Comparison of ENCODE assay signal across 20 cellular contexts in genomic region chr5:153893809-153894208, GRCh38.
DNase-seq lines count a peak whose midpoint lies in the region; ATAC-seq and TF ChIP-seq lines count a peak whose summit lies in the region.
"Had no signal": no experiment of that assay in that cellular context is flagged by ENCODE, and none has a peak within 500 bp of the region (broad histone marks: within the 10 kb centered on the region; RNA-seq: fewer than 3 reads in every experiment).

No MANE protein-coding gene starts in this region.

- no peak overlapping the region for H2BK5ac ChIP-seq in IMR-90 (ENCODE audit: low read depth, low read length, poor library complexity, severe bottlenecking)

- no peak overlapping the region; a peak in 1 of 4 replicates for H4K8ac ChIP-seq in IMR-90 (ENCODE audit: low read depth in 2 of 2, low read length in 2 of 2)

- peak overlapping the region; percentile 32; the same call in 1 of the 2 replicates for H2BK120ac ChIP-seq in IMR-90 (ENCODE audit: low read depth, low read length)

- 67% methylated on average over 1 of the region's 5 CpGs; no CpG with 5 or more reads in 1 of the 2 experiments for WGBS in IMR-90 (ENCODE audit: extremely low coverage in 2 of 2, insufficient read length in 1 of 2), 2 experiments
- WGBS in esophagus muscularis mucosa, result 92% methylated on average over 5 of the region's 5 CpGs

- no peak overlapping the region for H2AK9ac ChIP-seq in IMR-90 (replicated peaks; ENCODE audit: low read depth, low read length, poor library complexity)

- no peak overlapping the region for H2AFZ ChIP-seq in IMR-90 (replicated peaks; ENCODE audit: low read length, poor library complexity)

- BruUV-seq in IMR-90 (replicated peaks; lab: Mats Ljungman, UMichigan), result no TSS peak

- TF ChIP-seq CTCF in IMR-90 (conservative IDR thresholded peaks at IDR 0.05; ENCODE audit: low read depth, low read length), result no peak
- no peak for TF ChIP-seq CTCF in WERI-Rb-1 (IDR thresholded peaks at IDR 0.05; ENCODE audit: low read depth, low read length)
- no peak for TF ChIP-seq CTCF in esophagus muscularis mucosa (IDR thresholded peaks at IDR 0.05)

- H3K4me1 ChIP-seq in IMR-90 (ENCODE audit: control insufficient read depth, insufficient read depth, low read length), result 0 out of 2 replicates have a peak, but pooled peaks cover 2% of the 10 kb centered on the region
- H3K4me1 ChIP-seq in esophagus muscularis mucosa, result peaks cover 0 to 4% (median 0%) of the 10 kb centered on the region in 4 donors
- H3K4me1 ChIP-seq: SJSA1 had no signal

- H4K5ac ChIP-seq in IMR-90 (ENCODE audit: low read depth, low read length), result no peak overlapping the region

- no peak for TF ChIP-seq EP300 in esophagus muscularis mucosa (IDR thresholded peaks at IDR 0.05)

- no peak overlapping the region for H3K23ac ChIP-seq in IMR-90 (ENCODE audit: low read depth, low read length)

- H3K4ac ChIP-seq in IMR-90 (ENCODE audit: low read depth, low read length), result no peak overlapping the region

- H2BK15ac ChIP-seq in IMR-90 (ENCODE audit: low read depth, low read length), result no peak overlapping the region; the same call in 2 of the 3 replicates

- no peak overlapping the region for H2AK5ac ChIP-seq in IMR-90 (ENCODE audit: low read depth, low read length)

- no peaks in the 10 kb centered on the region; the same call in 1 of the 2 replicates for H3K9me1 ChIP-seq in IMR-90 (ENCODE audit: insufficient read depth, low read length)

- POLR2A ChIA-PET in IMR-90 (lab: Charles Lee; ENCODE audit: unreplicated experiment), result no interaction called here
- POLR2A ChIA-PET in HEK293T (lab: Yijun Ruan, JAX), result no interaction called here

- H4K91ac ChIP-seq in IMR-90 (ENCODE audit: insufficient read depth, low read depth, low read length), result no peak overlapping the region

- CTCF ChIA-PET in IMR-90 (lab: Yijun Ruan, JAX) (no interaction called here), HEK293T (lab: Yijun Ruan, JAX) (no interaction called here)

- DNase-seq in IMR-90 (no peak), WERI-Rb-1 (peak; percentile 33), esophagus muscularis mucosa (ENCODE audit: extremely low spot score) (peak; percentile 75), HEK293T (ENCODE audit: extremely low spot score) (no peak), SHP77 treated with DMSO at 0.1 percent for 48 hours (lab: John Stamatoyannopoulos, UW) (no peak)
- no peak for DNase-seq in activated effector memory CD4-positive, alpha-beta T cell treated with anti-CD3 and anti-CD28 coated beads, Interleukin-2, amount 50 U/mL, for 16 hours
- DNase-seq: CD4-positive, CD25-positive, alpha-beta regulatory T cell; DMS53; MM.1S; NCI-H2029; NCI-H446; NCI-H524 treated with DMSO at 0.1 percent for 48 hours; NCI-H774; PC-3 had no signal

- no peak for ATAC-seq in IMR-90 (ENCODE audit: low read depth)
- no peak for ATAC-seq in HG02678 (IDR thresholded peaks at IDR 0.05; ENCODE audit: unreplicated experiment)
- ATAC-seq: GM12878, HCT116, PC-3 had no signal

- H3K36me3 ChIP-seq in IMR-90 (ENCODE audit: control insufficient read depth, insufficient read depth, low read length) (no peaks in the 10 kb centered on the region), WERI-Rb-1 (no peaks in the 10 kb centered on the region), esophagus muscularis mucosa (no peaks in the 10 kb centered on the region)
- H3K36me3 ChIP-seq: BLaER1, SJSA1 had no signal

- H3K18ac ChIP-seq in IMR-90 (ENCODE audit: low read depth, low read length), result no peak overlapping the region

- H3K27ac ChIP-seq in IMR-90 (ENCODE audit: insufficient read depth, low read length), result no peak overlapping the region
- H3K27ac ChIP-seq in WERI-Rb-1, result peak overlapping the region; percentile 30; the same call in 1 of the 2 replicates
- no peak overlapping the region for H3K27ac ChIP-seq in esophagus muscularis mucosa (replicated peaks in 1 of 4)
- H3K27ac ChIP-seq: BLaER1, KMS-11, SJSA1 had no signal

- in situ Hi-C loops in IMR-90 (cut with MboI; ENCODE audit: low sequenced_read_pairs), result no loop called here

- intact Hi-C loops in IMR-90 (cut with micrococcal nuclease), result no loop called here
- intact Hi-C loops in esophagus muscularis mucosa (cut with DNase I), result no loop called here

- H3K27me3 ChIP-seq in IMR-90 (ENCODE audit: control insufficient read depth, insufficient read depth, low read length), result no peaks in the 10 kb centered on the region
- no peaks in the 10 kb centered on the region for H3K27me3 ChIP-seq in WERI-Rb-1 (ENCODE audit: insufficient read depth, low read depth, severe bottlenecking)
- no peaks in the 10 kb centered on the region for H3K27me3 ChIP-seq in esophagus muscularis mucosa
- H3K27me3 ChIP-seq: BLaER1, SJSA1 had no signal

- H3K9ac ChIP-seq in IMR-90 (ENCODE audit: low read depth, low read length), result no peak overlapping the region
- H3K9ac ChIP-seq: BLaER1, KMS-11 had no signal

- H4K20me1 ChIP-seq in IMR-90 (ENCODE audit: insufficient read depth, low read length), result no peaks in the 10 kb centered on the region
- H4K20me1 ChIP-seq: BLaER1 had no signal

- no peak overlapping the region for H3K56ac ChIP-seq in IMR-90 (ENCODE audit: extremely low read depth, insufficient read depth, low read length)

- TF ChIP-seq POLR2A in IMR-90 (IDR thresholded peaks at IDR 0.05; ENCODE audit: low read depth, low read length), result no peak
- TF ChIP-seq POLR2A in esophagus muscularis mucosa (IDR thresholded peaks at IDR 0.05; ENCODE audit: low read depth), result no peak

- no peak for TF ChIP-seq RAD21 in IMR-90 (IDR thresholded peaks at IDR 0.05; ENCODE audit: low read length)

- no peaks in the 10 kb centered on the region for H3K9me3 ChIP-seq in IMR-90 (ENCODE audit: control insufficient read depth, insufficient read depth, low read length)
- no peaks in the 10 kb centered on the region for H3K9me3 ChIP-seq in WERI-Rb-1 (ENCODE audit: severe bottlenecking)
- no peaks in the 10 kb centered on the region for H3K9me3 ChIP-seq in esophagus muscularis mucosa
- H3K9me3 ChIP-seq: BLaER1, SJSA1 had no signal

- dilution Hi-C loops in IMR-90 (cut with HindIII; ENCODE audit: low sequenced_read_pairs, unreplicated experiment), result no loop called here

- no peaks in the 10 kb centered on the region for H3K79me1 ChIP-seq in IMR-90 (ENCODE audit: low read depth in 1 of 2, low read length in 2 of 2)

- H2BK20ac ChIP-seq in IMR-90 (ENCODE audit: low read depth, low read length), result peak overlapping the region; percentile 65; the same call in 1 of the 2 replicates

- no peak overlapping the region for H3K14ac ChIP-seq in IMR-90 (replicated peaks; ENCODE audit: low read depth, low read length)

- no peak overlapping the region for H3K4me3 ChIP-seq in IMR-90 (ENCODE audit: insufficient read depth, low read depth, low read length)
- H3K4me3 ChIP-seq in WERI-Rb-1 (ENCODE audit: low read depth, low read length), result no peak overlapping the region
- H3K4me3 ChIP-seq in esophagus muscularis mucosa, result no peak overlapping the region
- H3K4me3 ChIP-seq: BLaER1, GM12878, SJSA1 had no signal

- H3K4me2 ChIP-seq in IMR-90 (ENCODE audit: low read depth, low read length), result no peak overlapping the region
- H3K4me2 ChIP-seq: BLaER1, KMS-11 had no signal

TF ChIP-seq in IMR-90, 13 proteins besides CTCF, POLR2A, EP300 and RAD21 (continues in another document):
- TF ChIP-seq FOS (IDR thresholded peaks at IDR 0.05; ENCODE audit: low read depth, low read length), result no peak
- no peak for TF ChIP-seq CEBPB (IDR thresholded peaks at IDR 0.05; ENCODE audit: low read depth, low read length)
- no peak for TF ChIP-seq NFE2L2 (IDR thresholded peaks at IDR 0.05; ENCODE audit: low read depth, low read length)
- TF ChIP-seq CHD1 (IDR thresholded peaks at IDR 0.05; ENCODE audit: low read depth, low read length), result no peak
- TF ChIP-seq MAFK (IDR thresholded peaks at IDR 0.05; ENCODE audit: low read depth, low read length), result no peak
- TF ChIP-seq RFX5 (IDR thresholded peaks at IDR 0.05; ENCODE audit: low read depth, low read length), result no peak
- TF ChIP-seq SMC3 (IDR thresholded peaks at IDR 0.05; ENCODE audit: low read depth, low read length), result no peak
- no peak for TF ChIP-seq ELK1 (IDR thresholded peaks at IDR 0.05; ENCODE audit: borderline replicate concordance, low read depth, low read length)
- no peak for TF ChIP-seq MAZ (IDR thresholded peaks at IDR 0.05; ENCODE audit: borderline replicate concordance, low read depth, low read length)
- TF ChIP-seq RCOR1 (IDR thresholded peaks at IDR 0.05; ENCODE audit: insufficient replicate concordance, low read length), result no peak

TF ChIP-seq in HEK293T, 16 proteins besides CTCF, POLR2A, EP300 and RAD21:
- TF ChIP-seq FOXK2 (IDR thresholded peaks at IDR 0.05) (no peak), SP1 (IDR thresholded peaks at IDR 0.05) (no peak), HDGF (IDR thresholded peaks at IDR 0.05; ENCODE audit: borderline replicate concordance) (no peak), BHLHE40 (IDR thresholded peaks at IDR 0.05; ENCODE audit: borderline replicate concordance) (no peak), ARNT (IDR thresholded peaks at IDR 0.05) (no peak), CTBP1 (IDR thresholded peaks at IDR 0.05; ENCODE audit: borderline replicate concordance) (no peak), SUZ12 (IDR thresholded peaks at IDR 0.05) (no peak), FOXA1 (IDR thresholded peaks at IDR 0.05) (no peak), FOXM1 (IDR thresholded peaks at IDR 0.05; ENCODE audit: borderline replicate concordance) (no peak), ELF4 (IDR thresholded peaks at IDR 0.05) (no peak), NFRKB (IDR thresholded peaks at IDR 0.05) (no peak), ZNF384 (IDR thresholded peaks at IDR 0.05) (no peak), PKNOX1 (IDR thresholded peaks at IDR 0.05) (no peak), LEF1 (IDR thresholded peaks at IDR 0.05; ENCODE audit: borderline replicate concordance) (no peak), L3MBTL2 (conservative IDR thresholded peaks at IDR 0.05) (no peak), TARDBP (IDR thresholded peaks at IDR 0.05) (no peak)

Comparison
In these comparisons a context has a peak if more than half of its experiments do, and no peak if none do; other contexts are left out.
1. DNase-seq: peak in WERI-Rb-1 (single experiment) and esophagus muscularis mucosa (single experiment); none in IMR-90 (single experiment), HEK293T (single experiment), SHP77 treated with DMSO at 0.1 percent for 48 hours (single experiment) and activated effector memory CD4-positive, alpha-beta T cell treated with anti-CD3 and anti-CD28 coated beads, Interleukin-2, amount 50 U/mL, for 16 hours (single experiment).